13 cellular contexts compared by ENCODE assay signal in genomic region chr6:38436726-38437465, GRCh38.
DNase-seq lines count a peak whose midpoint lies in the region; ATAC-seq and TF ChIP-seq lines count a peak whose summit lies in the region.
"Had no signal": no experiment of that assay in that cellular context is flagged by ENCODE, and none has a peak within 500 bp of the region (broad histone marks: within the 10 kb centered on the region; RNA-seq: fewer than 3 reads in every experiment).

No MANE protein-coding gene starts in this region.

- WGBS in SK-N-SH (ENCODE audit: low lambda C conversion rate), result 64% methylated on average over 10 of the region's 10 CpGs

- TF ChIP-seq EP300 in SK-N-SH (IDR thresholded peaks at IDR 0.05; ENCODE audit: borderline replicate concordance in 1 of 2, low read depth in 1 of 2, low read length in 1 of 2), result no peak

- H3K27ac ChIP-seq in SK-N-SH (ENCODE audit: low read depth in 2 of 2, low read length in 1 of 2), result peak overlapping the region in 1 of 2 experiments; percentile 75; a peak in 1 of 4 replicates
- H3K27ac ChIP-seq: adrenal gland had no signal

- POLR2A ChIA-PET in SK-N-SH (lab: Yijun Ruan, JAX), result no interaction called here

- ATAC-seq in stimulated activated naive CD8-positive, alpha-beta T cell treated with anti-CD3 and anti-CD28 coated beads, Interleukin-15, Interleukin-2, amounts not matched to agents 100 U/mL and 50 U/mL, for 24 hours, result peak; percentile 37
- no peak for ATAC-seq in stimulated activated naive CD8-positive, alpha-beta T cell treated with anti-CD3 and anti-CD28 coated beads, Interleukin-15, amount 100 ng/mL, for 72 hours
- ATAC-seq in HG02884 (IDR thresholded peaks at IDR 0.05; ENCODE audit: unreplicated experiment), result no peak
- ATAC-seq: activated CD8-positive, alpha-beta memory T cell treated with anti-CD3 and anti-CD28 coated beads, Interleukin-2, amount 10 ng/mL, durations not matched to agents 7 days and 5 days had no signal

- H3K36me3 ChIP-seq in SK-N-SH (replicated peaks in 1 of 2; ENCODE audit: control insufficient read depth in 1 of 2, insufficient read depth in 2 of 2, low read length in 1 of 2), result no peaks in the 10 kb centered on the region
- H3K36me3 ChIP-seq: adrenal gland had no signal

- DNase-seq in stimulated activated naive CD8-positive, alpha-beta T cell treated with anti-CD3 and anti-CD28 coated beads, Interleukin-15, Interleukin-2, amounts not matched to agents 100 U/mL and 50 U/mL, for 24 hours, result no peak
- no peak for DNase-seq in stimulated activated naive CD8-positive, alpha-beta T cell treated with anti-CD3 and anti-CD28 coated beads, Interleukin-15, amount 100 ng/mL, for 72 hours
- DNase-seq in SK-N-SH (peak; percentile 60), fibroblast of pulmonary artery (ENCODE audit: low read depth) (peak; percentile 65), NCI-H1694 treated with DMSO at 0.1 percent for 48 hours (lab: John Stamatoyannopoulos, UW) (no peak), OCI-M2 (lab: John Stamatoyannopoulos, UW; ENCODE audit: unreplicated experiment) (no peak)
- no peak for DNase-seq in stimulated activated naive CD4-positive, alpha-beta T cell treated with Interleukin-2 at 50 U/mL for 16 hours (lab: John Stamatoyannopoulos, UW)
- DNase-seq: activated CD8-positive, alpha-beta memory T cell treated with anti-CD3 and anti-CD28 coated beads, Interleukin-2, amount 10 ng/mL, durations not matched to agents 7 days and 5 days; adrenal gland; C1 segment of cervical spinal cord; NCI-H1092 had no signal

- H4K20me1 ChIP-seq in SK-N-SH (ENCODE audit: insufficient read depth), result no peaks in the 10 kb centered on the region

- H3K4me2 ChIP-seq in SK-N-SH, result peak overlapping the region; percentile 19; the same call in 1 of the 2 replicates

- TF ChIP-seq CTCF in SK-N-SH (IDR thresholded peaks at IDR 0.05), result no peak
- TF ChIP-seq CTCF in fibroblast of pulmonary artery (IDR thresholded peaks at IDR 0.05; ENCODE audit: low read length, missing control alignments), result no peak

- no peaks in the 10 kb centered on the region for H3K27me3 ChIP-seq in SK-N-SH (ENCODE audit: insufficient read depth)
- H3K27me3 ChIP-seq: adrenal gland had no signal

- H3K9me3 Mint-ChIP-seq in stimulated activated naive CD8-positive, alpha-beta T cell treated with anti-CD3 and anti-CD28 coated beads, Interleukin-15, amount 100 ng/mL, for 72 hours, result peaks cover 0 to 5% of the 10 kb centered on the region in 2 donors

- H3F3A ChIP-seq in SK-N-SH (replicated peaks; ENCODE audit: insufficient read depth), result no peaks in the 10 kb centered on the region

- H3K4me3 Mint-ChIP-seq in stimulated activated naive CD8-positive, alpha-beta T cell treated with anti-CD3 and anti-CD28 coated beads, Interleukin-15, amount 100 ng/mL, for 72 hours, result no peak overlapping the region
- H3K4me3 Mint-ChIP-seq: activated CD8-positive, alpha-beta memory T cell treated with anti-CD3 and anti-CD28 coated beads, Interleukin-2, amount 10 ng/mL, durations not matched to agents 7 days and 5 days; stimulated activated naive CD8-positive, alpha-beta T cell treated with anti-CD3 and anti-CD28 coated beads, Interleukin-15, Interleukin-2, amounts not matched to agents 100 ng/mL and 50 ng/mL, for 24 hours had no signal

- H3K27ac Mint-ChIP-seq in stimulated activated naive CD8-positive, alpha-beta T cell treated with anti-CD3 and anti-CD28 coated beads, Interleukin-15, amount 100 ng/mL, for 72 hours, result no peak overlapping the region
- H3K27ac Mint-ChIP-seq: activated CD8-positive, alpha-beta memory T cell treated with anti-CD3 and anti-CD28 coated beads, Interleukin-2, amount 10 ng/mL, durations not matched to agents 7 days and 5 days; stimulated activated naive CD8-positive, alpha-beta T cell treated with anti-CD3 and anti-CD28 coated beads, Interleukin-15, Interleukin-2, amounts not matched to agents 100 ng/mL and 50 ng/mL, for 24 hours had no signal

- no peaks in the 10 kb centered on the region for H3K79me2 ChIP-seq in SK-N-SH (ENCODE audit: insufficient read depth)

- H3K9me3 ChIP-seq in SK-N-SH, result no peaks in the 10 kb centered on the region
- H3K9me3 ChIP-seq: adrenal gland had no signal

- H3K4me3 ChIP-seq in SK-N-SH (ENCODE audit: low read depth in 2 of 2, low read length in 1 of 2) (no peak overlapping the region), fibroblast of pulmonary artery (replicated peaks; ENCODE audit: low read depth, low read length) (no peak overlapping the region)
- H3K4me3 ChIP-seq: adrenal gland had no signal

- H3K9me2 ChIP-seq in SK-N-SH, result no peaks in the 10 kb centered on the region

- no peak for TF ChIP-seq RAD21 in SK-N-SH (IDR thresholded peaks at IDR 0.05; ENCODE audit: low read length)

- CTCF ChIA-PET in SK-N-SH (lab: Yijun Ruan, JAX), result interaction anchor here (0.5 to 0.9 kb wide), 2 partner anchors 52 to 545 kb away, joined by 3 read pairs; no protein-coding TSS in a partner anchor

- peaks cover 16% of the 10 kb centered on the region for H3K4me1 Mint-ChIP-seq in stimulated activated naive CD8-positive, alpha-beta T cell treated with anti-CD3 and anti-CD28 coated beads, Interleukin-15, amount 100 ng/mL, for 72 hours

- no peaks in the 10 kb centered on the region for H3K27me3 Mint-ChIP-seq in stimulated activated naive CD8-positive, alpha-beta T cell treated with anti-CD3 and anti-CD28 coated beads, Interleukin-15, amount 100 ng/mL, for 72 hours
- H3K27me3 Mint-ChIP-seq: activated CD8-positive, alpha-beta memory T cell treated with anti-CD3 and anti-CD28 coated beads, Interleukin-2, amount 10 ng/mL, durations not matched to agents 7 days and 5 days; stimulated activated naive CD8-positive, alpha-beta T cell treated with anti-CD3 and anti-CD28 coated beads, Interleukin-15, Interleukin-2, amounts not matched to agents 100 ng/mL and 50 ng/mL, for 24 hours had no signal

- peaks cover 3 to 13% of the 10 kb centered on the region in 2 experiments; a peak in 3 of 4 replicates for H3K4me1 ChIP-seq in SK-N-SH (ENCODE audit: control insufficient read depth in 1 of 2, insufficient read depth in 2 of 2, low read depth in 1 of 2, low read length in 1 of 2)

- no peak overlapping the region for H2AFZ ChIP-seq in SK-N-SH (ENCODE audit: low read depth)

- no peak overlapping the region for H3K9ac ChIP-seq in SK-N-SH

TF ChIP-seq in SK-N-SH, 30 proteins besides CTCF, POLR2A, EP300 and RAD21 (continues in another document):
- TF ChIP-seq JUND (IDR thresholded peaks at IDR 0.05) (peak; percentile 58), USF2 (IDR thresholded peaks at IDR 0.05; ENCODE audit: borderline replicate concordance, low read depth, low read length) (no peak), MAX (IDR thresholded peaks at IDR 0.05; ENCODE audit: low read depth) (no peak), REST (IDR thresholded peaks at IDR 0.05; ENCODE audit: low read depth, low read length) (no peak), MXI1 (IDR thresholded peaks at IDR 0.05; ENCODE audit: low read depth, low read length) (no peak), PBX3 (IDR thresholded peaks at IDR 0.05) (peak; percentile 70), MEF2A (IDR thresholded peaks at IDR 0.05; ENCODE audit: borderline replicate concordance, low read depth) (no peak), ELF1 (IDR thresholded peaks at IDR 0.05) (peak; percentile 29; the same call in 1 of the 2 replicates)

Comparison
In these comparisons a context has a peak if more than half of its experiments do, and no peak if none do; other contexts are left out.
1. DNase-seq: peak in SK-N-SH (single experiment) and fibroblast of pulmonary artery (single experiment); none in stimulated activated naive CD8-positive, alpha-beta T cell treated with anti-CD3 and anti-CD28 coated beads, Interleukin-15, Interleukin-2, amounts not matched to agents 100 U/mL and 50 U/mL, for 24 hours (single experiment), stimulated activated naive CD8-positive, alpha-beta T cell treated with anti-CD3 and anti-CD28 coated beads, Interleukin-15, amount 100 ng/mL, for 72 hours (0 of 2), NCI-H1694 treated with DMSO at 0.1 percent for 48 hours (single experiment), OCI-M2 (single experiment) and stimulated activated naive CD4-positive, alpha-beta T cell treated with Interleukin-2 at 50 U/mL for 16 hours (single experiment).